In genomic region chrX:16778545-16778944, GRCh38 we compare ENCODE assay signal across 20 cellular contexts.
"Had no signal": no experiment of that assay in that cellular context is flagged by ENCODE, and none has a peak within 500 bp of the region (broad histone marks: within the 10 kb centered on the region; RNA-seq: fewer than 3 reads in every experiment).

No MANE protein-coding gene starts in this region.

- DNase-seq: activated CD4-positive, alpha-beta memory T cell treated with anti-CD3 and anti-CD28 coated beads, Interleukin-2, amount 10 ng/mL, durations not matched to agents 7 days and 5 days; activated CD4-positive, alpha-beta T cell treated with anti-CD3 and anti-CD28 coated beads, Interleukin-2, amount 10 ng/mL, durations not matched to agents 24 days and 14 days; activated effector memory CD4-positive, alpha-beta T cell treated with Interleukin-2 at 50 U/mL for 16 hours; activated naive CD4-positive, alpha-beta T cell treated with anti-CD3 and anti-CD28 coated beads for 36 hours; activated naive CD8-positive, alpha-beta T cell treated with anti-CD3 and anti-CD28 coated beads, Interleukin-2, amount 10 ng/mL, durations not matched to agents 7 days and 5 days; activated T-cell treated with anti-CD3 and anti-CD28 coated beads, Interleukin-2, amount 50 U/mL, for 72 hours; amygdala; cerebellar nuclear complex; kidney; lower lobe of right lung; naive thymus-derived CD4-positive, alpha-beta T cell; stimulated activated CD4-positive, alpha-beta T cell treated with anti-CD3 and anti-CD28 coated beads, Interleukin-1b, Interleukin-23, amount 100 ng/mL, for 48 hours; stimulated activated naive CD8-positive, alpha-beta T cell treated with anti-CD3 and anti-CD28 coated beads, Interleukin-15, amount 100 ng/mL, for 72 hours; tibial artery had no signal

- H3K4me3 ChIP-seq: coronary artery, esophagus muscularis mucosa, lower lobe of right lung, prostate gland, right atrium auricular region, skin epidermis, tibial artery had no signal

- H3K27me3 ChIP-seq: esophagus muscularis mucosa, right atrium auricular region, tibial artery had no signal

- H3K9me3 ChIP-seq: esophagus muscularis mucosa, lower lobe of right lung, prostate gland, right atrium auricular region, tibial artery had no signal

- H3K27ac ChIP-seq: coronary artery, esophagus muscularis mucosa, lower lobe of right lung, prostate gland, right atrium auricular region, skin epidermis, tibial artery had no signal

- ATAC-seq: activated T-cell treated with anti-CD3 and anti-CD28 coated beads, Interleukin-2, amount 50 U/mL, for 72 hours; lower lobe of right lung; naive thymus-derived CD4-positive, alpha-beta T cell; stimulated activated effector memory CD8-positive, alpha-beta T cell treated with anti-CD3 and anti-CD28 coated beads, Interleukin-12 subunit alpha, Interleukin-12 subunit beta, amount 100 ng/mL, for 72 hours; stimulated activated naive CD8-positive, alpha-beta T cell treated with anti-CD3 and anti-CD28 coated beads, Interleukin-15, amount 100 ng/mL, for 72 hours had no signal

- H3K36me3 ChIP-seq: esophagus muscularis mucosa, lower lobe of right lung, prostate gland, right atrium auricular region, tibial artery had no signal

- H3K4me1 ChIP-seq: esophagus muscularis mucosa, lower lobe of right lung, prostate gland, right atrium auricular region, tibial artery had no signal
